Comparison of ENCODE assay signal across 8 cellular contexts in the genomic region with DNA sequence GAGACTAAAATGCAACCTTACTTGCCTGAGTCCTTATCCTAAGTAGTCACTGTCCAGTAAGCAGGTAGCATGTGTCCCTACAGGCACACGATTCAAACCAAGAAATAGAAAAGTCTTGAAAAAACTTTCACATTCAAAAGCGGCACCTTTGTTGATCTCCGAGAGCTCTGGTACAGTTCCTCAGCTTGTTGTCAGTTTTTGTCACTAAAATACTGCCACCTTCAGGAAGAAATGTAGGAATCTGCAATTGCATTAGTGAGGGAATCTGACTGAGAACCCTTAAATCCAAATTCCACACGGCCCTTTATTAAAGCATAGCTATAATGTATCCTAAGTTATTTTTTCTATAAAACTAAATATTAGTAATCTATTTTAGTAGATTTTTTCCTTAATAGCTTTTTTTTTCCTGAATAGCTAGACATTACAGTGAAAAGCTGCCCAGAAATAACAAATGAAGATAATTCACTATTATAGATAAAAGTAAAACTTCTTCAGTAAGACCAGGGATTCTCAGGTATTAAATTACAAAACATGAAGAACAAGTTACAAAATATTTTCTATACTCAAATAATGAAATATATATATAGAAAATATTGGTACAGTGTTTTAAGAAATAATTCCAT. TPM values are rescaled to one million over a fixed set of nuclear protein-coding genes. Genes with fewer than 3 reads are reported as not detected.
A peak's percentile ranks its signal among the peaks of the same experiment; 100 is the strongest.
DNase-seq lines count a peak whose midpoint lies in the region; ATAC-seq and TF ChIP-seq lines count a peak whose summit lies in the region.

No MANE protein-coding gene starts in this region.

- H3K27me3 Mint-ChIP-seq in T-cell, result peaks cover 6 to 16% of the 10 kb centered on the region in 2 donors
- peaks cover 3% of the 10 kb centered on the region for H3K27me3 Mint-ChIP-seq in neural progenitor cell (ENCODE audit: insufficient read depth, low read depth)

- H3K9me3 ChIP-seq in fibroblast of lung (ENCODE audit: control insufficient read depth, insufficient read depth, low read depth, low read length), result no peaks in the 10 kb centered on the region
- no peaks in the 10 kb centered on the region for H3K9me3 ChIP-seq in neural progenitor cell (ENCODE audit: low read depth)

- no peak overlapping the region for H3K9ac ChIP-seq in fibroblast of lung (ENCODE audit: insufficient read depth, low read length)
- H3K9ac ChIP-seq in neural progenitor cell, result no peak overlapping the region

- H3K27me3 ChIP-seq in fibroblast of lung (ENCODE audit: control insufficient read depth, insufficient read depth, low read length), result no peaks in the 10 kb centered on the region
- H3K27me3 ChIP-seq in neural progenitor cell, result no peaks in the 10 kb centered on the region

- H3K4me1 ChIP-seq in fibroblast of lung (ENCODE audit: control insufficient read depth, extremely low read depth, insufficient read depth, low read length) (no peaks in the 10 kb centered on the region), neural progenitor cell (no peaks in the 10 kb centered on the region)

- H3K4me3 ChIP-seq in fibroblast of lung (replicated peaks in 1 of 4; ENCODE audit: control extremely low read depth in 1 of 4, insufficient read depth in 1 of 4, low read depth in 3 of 4, low read length in 4 of 4), result peak overlapping the region in 3 of 4 experiments; percentile 41 to 62 (median 42)
- no peak overlapping the region for H3K4me3 ChIP-seq in neural progenitor cell

- H3K9me3 Mint-ChIP-seq in T-cell (no peaks in the 10 kb centered on the region), neural progenitor cell (no peaks in the 10 kb centered on the region)

- no peak overlapping the region for H3K27ac Mint-ChIP-seq in T-cell
- H3K27ac Mint-ChIP-seq in neural progenitor cell, result peak overlapping the region; percentile 78

- no peaks in the 10 kb centered on the region for H4K20me1 ChIP-seq in fibroblast of lung (ENCODE audit: control insufficient read depth, extremely low read depth, insufficient read depth, low read length)
- H4K20me1 ChIP-seq in neural progenitor cell (ENCODE audit: low read depth), result no peaks in the 10 kb centered on the region

- DNase-seq in AG20443 (ENCODE audit: low spot score), result peak; percentile 57
- DNase-seq in NAMALWA (ENCODE audit: low spot score), result peak; percentile 87
- DNase-seq in T-cell, result peak in 5 of 34 experiments; percentile 3 to 16 (median 6)
- peak; percentile 63 to 82 for DNase-seq in fibroblast of lung (ENCODE audit: low read depth in 2 of 2)
- DNase-seq in neural progenitor cell (ENCODE audit: low spot score), result peak; percentile 83
- no peak for DNase-seq in stimulated activated CD4-positive, alpha-beta T cell treated with anti-CD3 and anti-CD28 coated beads, Interleukin-4, amount 100 ng/mL, for 1 hour

- no peaks in the 10 kb centered on the region for H3F3A ChIP-seq in neural progenitor cell (ENCODE audit: low read depth)

- H3K79me2 ChIP-seq in fibroblast of lung (ENCODE audit: control insufficient read depth, insufficient read depth, low read length), result no peaks in the 10 kb centered on the region
- no peaks in the 10 kb centered on the region for H3K79me2 ChIP-seq in neural progenitor cell (ENCODE audit: low read depth)

- H3K36me3 ChIP-seq in fibroblast of lung (ENCODE audit: control insufficient read depth, insufficient read depth, low read length) (no peaks in the 10 kb centered on the region), neural progenitor cell (no peaks in the 10 kb centered on the region)

- H3K27ac ChIP-seq in fibroblast of lung (ENCODE audit: insufficient read depth, low read length) (no peak overlapping the region), neural progenitor cell (no peak overlapping the region)

- no peaks in the 10 kb centered on the region for H3K36me3 Mint-ChIP-seq in T-cell
- H3K36me3 Mint-ChIP-seq in neural progenitor cell, result no peaks in the 10 kb centered on the region

- TF ChIP-seq CTCF in GM12874 (IDR thresholded peaks at IDR 0.05; ENCODE audit: insufficient read depth, low read depth, low read length) (peak; percentile 39; the same call in 1 of the 2 replicates), fibroblast of lung (conservative IDR thresholded peaks at IDR 0.05 in 1 of 2, IDR thresholded peaks at IDR 0.05 in 1 of 2; ENCODE audit: low read depth in 1 of 2, low read length in 2 of 2) (peak; percentile 61 to 69), neural progenitor cell (IDR thresholded peaks at IDR 0.05) (peak; percentile 79)

- H3K4me2 ChIP-seq in fibroblast of lung (ENCODE audit: extremely low read depth, insufficient read depth, low read length) (peak overlapping the region; percentile 97), neural progenitor cell (peak overlapping the region; percentile 17)

- H3K4me3 Mint-ChIP-seq in T-cell (no peak overlapping the region), neural progenitor cell (no peak overlapping the region)

- CTCF ChIA-PET in T-cell (lab: Charles Lee), result interaction anchor here (0.5 to 3.2 kb wide), 35 partner anchors 9 to 1466 kb away, joined by 3 to 25 read pairs (median 4); no protein-coding TSS in a partner anchor

- peak overlapping the region; percentile 93 for H2AFZ ChIP-seq in fibroblast of lung (ENCODE audit: low read length)
- no peak overlapping the region for H2AFZ ChIP-seq in neural progenitor cell (replicated peaks)

- peak; percentile 93 for ATAC-seq in HG02623 (IDR thresholded peaks at IDR 0.05; ENCODE audit: unreplicated experiment)
- ATAC-seq in T-cell (replicated peaks in 1 of 4), result peak; percentile 45 to 81 (median 75)

- H3K4me1 Mint-ChIP-seq in T-cell, result peaks cover 3 to 6% (median 3%) of the 10 kb centered on the region in 3 donors
- H3K4me1 Mint-ChIP-seq in neural progenitor cell, result peaks cover 2% of the 10 kb centered on the region

- POLR2A ChIA-PET in T-cell (lab: Charles Lee), result interaction anchor here (0.5 to 0.7 kb wide), 5 partner anchors 8 to 1057 kb away, joined by 3 to 15 read pairs (median 4); no protein-coding TSS in a partner anchor

RNA-seq across cellular contexts. Expression of gene CCDC54, which starts 44.0 kb away (rescaled TPM):
- total RNA-seq in T-cell (not detected), fibroblast of lung (not detected in 2 replicates), neural progenitor cell (ENCODE audit: low replicate concordance) (not detected in 2 replicates)
- polyA plus RNA-seq in fibroblast of lung, result not detected in 2 replicates
- 0.17 TPM in 1 of 2 replicates, not detected in the other for polyA plus RNA-seq in fibroblast of lung (2012)
- polyA minus RNA-seq in fibroblast of lung (ENCODE audit: low replicate concordance), result not detected in 2 replicates
